In the genomic region with DNA sequence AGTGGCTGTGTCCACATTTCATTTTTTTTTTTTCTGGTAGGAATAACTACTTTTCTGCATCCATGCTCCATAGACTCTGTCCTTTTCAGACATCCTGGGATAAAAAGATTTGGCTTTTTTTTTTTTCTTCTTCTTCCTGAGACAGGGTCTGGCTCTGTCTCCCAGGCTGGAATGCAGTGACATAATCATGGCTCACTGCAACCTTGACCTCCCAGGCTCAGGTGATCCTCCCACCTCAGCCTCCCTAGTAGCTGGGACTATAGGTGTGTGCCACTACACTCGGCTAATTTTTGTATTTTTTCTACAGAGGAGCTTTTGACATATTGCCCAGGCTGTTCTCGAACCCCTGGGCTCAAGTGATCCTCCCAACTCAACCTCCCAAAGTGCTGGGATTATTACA, we compare ENCODE assay signal across 27 cellular contexts.
"Had no signal": no experiment of that assay in that cellular context is flagged by ENCODE, and none has a peak within 500 bp of the region (broad histone marks: within the 10 kb centered on the region; RNA-seq: fewer than 3 reads in every experiment).

No MANE protein-coding gene starts in this region.

- H3K36me3 ChIP-seq: heart right ventricle, left ventricle myocardium inferior, pancreas, prostate gland, sigmoid colon, spleen, suprapubic skin, thoracic aorta, tibial artery, upper lobe of right lung, uterus had no signal

- DNase-seq: heart right ventricle; kidney; left ventricle myocardium inferior; mesendoderm; naive thymus-derived CD4-positive, alpha-beta T cell; nephron progenitor cell; nucleus accumbens; pancreas; posterior cingulate gyrus; retina; right cardiac atrium; sigmoid colon; small intestine; spleen; stimulated activated CD4-positive, alpha-beta T cell treated with anti-CD3 and anti-CD28 coated beads, Interleukin-4, amount 100 ng/mL, for 24 hours; stimulated activated naive CD4-positive, alpha-beta T cell; tibial artery; upper lobe of right lung; uterus had no signal

- H3K4me1 Mint-ChIP-seq: mesothelial cell of epicardium had no signal

- H2AFZ ChIP-seq: hepatocyte had no signal

- H3K4me1 ChIP-seq: pancreas, prostate gland, sigmoid colon, suprapubic skin, upper lobe of right lung, uterus had no signal

- H3K27ac ChIP-seq: heart right ventricle, hepatocyte, left ventricle myocardium inferior, pancreas, prostate gland, sigmoid colon, spleen, suprapubic skin, upper lobe of right lung, uterus had no signal

- H3K9me3 Mint-ChIP-seq: mesothelial cell of epicardium; naive thymus-derived CD4-positive, alpha-beta T cell; nephron progenitor cell; stimulated activated effector memory CD8-positive, alpha-beta T cell treated with anti-CD3 and anti-CD28 coated beads, Interleukin-12 subunit alpha, Interleukin-12 subunit beta, amount 100 ng/mL, for 72 hours; stimulated activated naive CD8-positive, alpha-beta T cell treated with anti-CD3 and anti-CD28 coated beads, Interleukin-15, Interleukin-2, amounts not matched to agents 100 ng/mL and 50 ng/mL, for 24 hours had no signal

- H3K27me3 Mint-ChIP-seq: naive thymus-derived CD4-positive, alpha-beta T cell; stimulated activated naive CD8-positive, alpha-beta T cell treated with anti-CD3 and anti-CD28 coated beads, Interleukin-15, Interleukin-2, amounts not matched to agents 100 ng/mL and 50 ng/mL, for 24 hours had no signal

- H3K4me3 Mint-ChIP-seq: mesothelial cell of epicardium; nephron progenitor cell; stimulated activated effector memory CD8-positive, alpha-beta T cell treated with anti-CD3 and anti-CD28 coated beads, Interleukin-12 subunit alpha, Interleukin-12 subunit beta, amount 100 ng/mL, for 72 hours; stimulated activated naive CD8-positive, alpha-beta T cell treated with anti-CD3 and anti-CD28 coated beads, Interleukin-15, Interleukin-2, amounts not matched to agents 100 ng/mL and 50 ng/mL, for 24 hours had no signal

- H3K9me3 ChIP-seq: heart right ventricle, left ventricle myocardium inferior, pancreas, prostate gland, sigmoid colon, spleen, suprapubic skin, thoracic aorta, tibial artery, upper lobe of right lung, uterus had no signal

- H3K4me3 ChIP-seq: heart right ventricle, hepatocyte, left ventricle myocardium inferior, lung, pancreas, prostate gland, sigmoid colon, spleen, suprapubic skin, thoracic aorta, tibial artery, upper lobe of right lung, uterus had no signal

- H3K79me2 ChIP-seq: hepatocyte had no signal

- H3K4me2 ChIP-seq: hepatocyte had no signal

- H3K36me3 Mint-ChIP-seq: mesothelial cell of epicardium; stimulated activated effector memory CD8-positive, alpha-beta T cell treated with anti-CD3 and anti-CD28 coated beads, Interleukin-12 subunit alpha, Interleukin-12 subunit beta, amount 100 ng/mL, for 72 hours had no signal

- H3K27ac Mint-ChIP-seq: mesothelial cell of epicardium; nephron progenitor cell; stimulated activated effector memory CD8-positive, alpha-beta T cell treated with anti-CD3 and anti-CD28 coated beads, Interleukin-12 subunit alpha, Interleukin-12 subunit beta, amount 100 ng/mL, for 72 hours; stimulated activated naive CD8-positive, alpha-beta T cell treated with anti-CD3 and anti-CD28 coated beads, Interleukin-15, Interleukin-2, amounts not matched to agents 100 ng/mL and 50 ng/mL, for 24 hours had no signal

- ATAC-seq: heart right ventricle; naive thymus-derived CD4-positive, alpha-beta T cell; pancreas; right cardiac atrium; stimulated activated effector memory CD8-positive, alpha-beta T cell treated with anti-CD3 and anti-CD28 coated beads, Interleukin-12 subunit alpha, Interleukin-12 subunit beta, amount 100 ng/mL, for 72 hours; upper lobe of right lung had no signal

- H3K27me3 ChIP-seq: heart right ventricle, hepatocyte, pancreas, sigmoid colon, spleen, suprapubic skin, tibial artery, upper lobe of right lung, uterus had no signal
